In genomic region chr16:30656974-30657865, GRCh38 we compare ENCODE assay signal across 1 cellular context.
A peak's percentile ranks its signal among the peaks of the same experiment; 100 is the strongest.
TF ChIP-seq lines count a peak whose summit lies in the region.

No MANE protein-coding gene starts in this region.

TF ChIP-seq in GM12878, 131 proteins besides CTCF, POLR2A, EP300 and RAD21:
- TF ChIP-seq, protein P1, sequence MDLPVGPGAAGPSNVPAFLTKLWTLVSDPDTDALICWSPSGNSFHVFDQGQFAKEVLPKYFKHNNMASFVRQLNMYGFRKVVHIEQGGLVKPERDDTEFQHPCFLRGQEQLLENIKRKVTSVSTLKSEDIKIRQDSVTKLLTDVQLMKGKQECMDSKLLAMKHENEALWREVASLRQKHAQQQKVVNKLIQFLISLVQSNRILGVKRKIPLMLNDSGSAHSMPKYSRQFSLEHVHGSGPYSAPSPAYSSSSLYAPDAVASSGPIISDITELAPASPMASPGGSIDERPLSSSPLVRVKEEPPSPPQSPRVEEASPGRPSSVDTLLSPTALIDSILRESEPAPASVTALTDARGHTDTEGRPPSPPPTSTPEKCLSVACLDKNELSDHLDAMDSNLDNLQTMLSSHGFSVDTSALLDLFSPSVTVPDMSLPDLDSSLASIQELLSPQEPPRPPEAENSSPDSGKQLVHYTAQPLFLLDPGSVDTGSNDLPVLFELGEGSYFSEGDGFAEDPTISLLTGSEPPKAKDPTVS (IDR thresholded peaks at IDR 0.05; ENCODE audit: low read depth, low read length): no peak
- TF ChIP-seq SMC3 (IDR thresholded peaks at IDR 0.05; ENCODE audit: borderline replicate concordance, low read length) (0 out of 2 replicates have a peak, but pooled peaks have one; percentile 0), KDM1A (IDR thresholded peaks at IDR 0.05; ENCODE audit: borderline replicate concordance) (no peak), IRF3 (IDR thresholded peaks at IDR 0.05) (no peak), SPI1 (IDR thresholded peaks at IDR 0.05; ENCODE audit: borderline replicate concordance, insufficient read depth, low read depth, low read length) (no peak), ZNF687 (IDR thresholded peaks at IDR 0.05) (no peak), GATAD2B (conservative IDR thresholded peaks at IDR 0.05; ENCODE audit: low read depth) (0 out of 2 replicates have a peak, but pooled peaks have one; percentile 85), SMAD5 (IDR thresholded peaks at IDR 0.05; ENCODE audit: low read depth) (no peak), TCF12 (IDR thresholded peaks at IDR 0.05; ENCODE audit: low read depth, low read length) (no peak), POLR2AphosphoS2 (IDR thresholded peaks at IDR 0.05; ENCODE audit: low read depth, low read length) (no peak), PRDM15 (CRISPR knock-in tag; IDR thresholded peaks at IDR 0.05) (no peak), YY1 (IDR thresholded peaks at IDR 0.05; ENCODE audit: low read depth, low read length) (no peak), MLLT1 (IDR thresholded peaks at IDR 0.05) (peak; percentile 35; the same call in 1 of the 2 replicates), EED (IDR thresholded peaks at IDR 0.05; ENCODE audit: low read depth) (no peak; the same call in 1 of the 2 replicates), ZNF207 (IDR thresholded peaks at IDR 0.05; ENCODE audit: borderline replicate concordance) (no peak), FOXM1 (IDR thresholded peaks at IDR 0.05; ENCODE audit: low read depth, low read length) (no peak), ZNF217 (IDR thresholded peaks at IDR 0.05) (no peak), HDGF (IDR thresholded peaks at IDR 0.05) (0 out of 2 replicates have a peak, but pooled peaks have one; percentile 22), NR2F1 (conservative IDR thresholded peaks at IDR 0.05) (no peak), USF2 (IDR thresholded peaks at IDR 0.05; ENCODE audit: borderline replicate concordance, low read depth, low read length) (no peak)
- TF ChIP-seq, protein P2, sequence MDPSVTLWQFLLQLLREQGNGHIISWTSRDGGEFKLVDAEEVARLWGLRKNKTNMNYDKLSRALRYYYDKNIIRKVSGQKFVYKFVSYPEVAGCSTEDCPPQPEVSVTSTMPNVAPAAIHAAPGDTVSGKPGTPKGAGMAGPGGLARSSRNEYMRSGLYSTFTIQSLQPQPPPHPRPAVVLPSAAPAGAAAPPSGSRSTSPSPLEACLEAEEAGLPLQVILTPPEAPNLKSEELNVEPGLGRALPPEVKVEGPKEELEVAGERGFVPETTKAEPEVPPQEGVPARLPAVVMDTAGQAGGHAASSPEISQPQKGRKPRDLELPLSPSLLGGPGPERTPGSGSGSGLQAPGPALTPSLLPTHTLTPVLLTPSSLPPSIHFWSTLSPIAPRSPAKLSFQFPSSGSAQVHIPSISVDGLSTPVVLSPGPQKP (IDR thresholded peaks at IDR 0.05; ENCODE audit: low read depth, low read length): no peak
- TF ChIP-seq, protein P3, sequence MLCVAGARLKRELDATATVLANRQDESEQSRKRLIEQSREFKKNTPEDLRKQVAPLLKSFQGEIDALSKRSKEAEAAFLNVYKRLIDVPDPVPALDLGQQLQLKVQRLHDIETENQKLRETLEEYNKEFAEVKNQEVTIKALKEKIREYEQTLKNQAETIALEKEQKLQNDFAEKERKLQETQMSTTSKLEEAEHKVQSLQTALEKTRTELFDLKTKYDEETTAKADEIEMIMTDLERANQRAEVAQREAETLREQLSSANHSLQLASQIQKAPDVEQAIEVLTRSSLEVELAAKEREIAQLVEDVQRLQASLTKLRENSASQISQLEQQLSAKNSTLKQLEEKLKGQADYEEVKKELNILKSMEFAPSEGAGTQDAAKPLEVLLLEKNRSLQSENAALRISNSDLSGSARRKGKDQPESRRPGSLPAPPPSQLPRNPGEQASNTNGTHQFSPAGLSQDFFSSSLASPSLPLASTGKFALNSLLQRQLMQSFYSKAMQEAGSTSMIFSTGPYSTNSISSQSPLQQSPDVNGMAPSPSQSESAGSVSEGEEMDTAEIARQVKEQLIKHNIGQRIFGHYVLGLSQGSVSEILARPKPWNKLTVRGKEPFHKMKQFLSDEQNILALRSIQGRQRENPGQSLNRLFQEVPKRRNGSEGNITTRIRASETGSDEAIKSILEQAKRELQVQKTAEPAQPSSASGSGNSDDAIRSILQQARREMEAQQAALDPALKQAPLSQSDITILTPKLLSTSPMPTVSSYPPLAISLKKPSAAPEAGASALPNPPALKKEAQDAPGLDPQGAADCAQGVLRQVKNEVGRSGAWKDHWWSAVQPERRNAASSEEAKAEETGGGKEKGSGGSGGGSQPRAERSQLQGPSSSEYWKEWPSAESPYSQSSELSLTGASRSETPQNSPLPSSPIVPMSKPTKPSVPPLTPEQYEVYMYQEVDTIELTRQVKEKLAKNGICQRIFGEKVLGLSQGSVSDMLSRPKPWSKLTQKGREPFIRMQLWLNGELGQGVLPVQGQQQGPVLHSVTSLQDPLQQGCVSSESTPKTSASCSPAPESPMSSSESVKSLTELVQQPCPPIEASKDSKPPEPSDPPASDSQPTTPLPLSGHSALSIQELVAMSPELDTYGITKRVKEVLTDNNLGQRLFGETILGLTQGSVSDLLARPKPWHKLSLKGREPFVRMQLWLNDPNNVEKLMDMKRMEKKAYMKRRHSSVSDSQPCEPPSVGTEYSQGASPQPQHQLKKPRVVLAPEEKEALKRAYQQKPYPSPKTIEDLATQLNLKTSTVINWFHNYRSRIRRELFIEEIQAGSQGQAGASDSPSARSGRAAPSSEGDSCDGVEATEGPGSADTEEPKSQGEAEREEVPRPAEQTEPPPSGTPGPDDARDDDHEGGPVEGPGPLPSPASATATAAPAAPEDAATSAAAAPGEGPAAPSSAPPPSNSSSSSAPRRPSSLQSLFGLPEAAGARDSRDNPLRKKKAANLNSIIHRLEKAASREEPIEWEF (IDR thresholded peaks at IDR 0.05; ENCODE audit: insufficient replicate concordance, low read depth, low read length): no peak
